In genomic region chr10:17257466-17258321, GRCh38 we compare ENCODE assay signal across 8 cellular contexts. TPM values are rescaled to one million over a fixed set of nuclear protein-coding genes. Genes with fewer than 3 reads are reported as not detected.
DNase-seq lines count a peak whose midpoint lies in the region; ATAC-seq and TF ChIP-seq lines count a peak whose summit lies in the region.

No MANE protein-coding gene starts in this region.

- DNase-seq in PC-3, result peak; percentile 63
- DNase-seq in activated T-helper 9 cell treated with anti-CD3 and anti-CD28 coated beads, Interleukin-2, amount 50 U/mL, for 16 hours (ENCODE audit: low read depth), result peak; percentile 13
- DNase-seq in foreskin fibroblast, result peak; percentile 62 to 88
- peak in 38 of 56 donors; percentile 2 to 40 (median 8) for DNase-seq in nucleus accumbens (lab: John Stamatoyannopoulos, UW)
- DNase-seq in uterus, result peak; percentile 41 to 65

- TF ChIP-seq CTCF in C4-2B (conservative IDR thresholded peaks at IDR 0.05), result peak; percentile 91
- peak; percentile 66 for TF ChIP-seq CTCF in PC-3 (conservative IDR thresholded peaks at IDR 0.05; ENCODE audit: low read depth, low read length)
- TF ChIP-seq CTCF in foreskin fibroblast (IDR thresholded peaks at IDR 0.05; ENCODE audit: low read depth, low read length), result peak; percentile 59
- TF ChIP-seq CTCF in uterus (IDR thresholded peaks at IDR 0.05), result peak; percentile 81 to 85 (median 82)

- intact Hi-C loops in PC-3 (cut with micrococcal nuclease), result loop anchor here (2.0 to 5.0 kb wide), 3 partner anchors 315 to 429 kb away; no protein-coding TSS in a partner anchor
- intact Hi-C loops in uterus (cut with DNase I; ENCODE audit: low total_unique reads), result loop anchor here (5.0 kb wide), 1 partner anchor 415 kb away; no protein-coding TSS in a partner anchor

- H3K27ac ChIP-seq in C4-2B, result no peak overlapping the region
- H3K27ac ChIP-seq in PC-3 (ENCODE audit: low read length), result no peak overlapping the region
- H3K27ac ChIP-seq in uterus, result peak overlapping the region in 1 of 2 donors; percentile 48

- H3K79me2 ChIP-seq in PC-3 (ENCODE audit: low read length), result no peaks in the 10 kb centered on the region

- POLR2A ChIA-PET in PC-3 (lab: Charles Lee; ENCODE audit: unreplicated experiment), result no interaction called here

- H3K4me3 ChIP-seq in PC-3 (ENCODE audit: low read length), result peak overlapping the region; percentile 35; the same call in 1 of the 2 replicates
- H3K4me3 ChIP-seq in foreskin fibroblast (ENCODE audit: low read depth in 1 of 2, low read length in 2 of 2), result peak overlapping the region; percentile 4 to 25
- no peak overlapping the region for H3K4me3 ChIP-seq in uterus

- H3K9me3 ChIP-seq in PC-3 (ENCODE audit: low read length), result no peaks in the 10 kb centered on the region
- peaks cover 0 to 10% of the 10 kb centered on the region in 2 donors for H3K9me3 ChIP-seq in uterus

- H4K20me1 ChIP-seq in PC-3 (ENCODE audit: low read length), result no peaks in the 10 kb centered on the region

- peak overlapping the region; percentile 62 for H2AFZ ChIP-seq in PC-3 (ENCODE audit: low read length)

- H3F3A ChIP-seq in PC-3 (ENCODE audit: low read length, unreplicated experiment), result no peaks in the 10 kb centered on the region

- no TSS peak for BruUV-seq in PC-3 (replicated peaks; lab: Mats Ljungman, UMichigan)

- 0 out of 2 replicates have a peak overlapping the region, but pooled peaks have one; percentile 28 for H3K9ac ChIP-seq in PC-3 (ENCODE audit: low read length)

- H3K36me3 ChIP-seq in PC-3 (ENCODE audit: low read depth, low read length), result no peaks in the 10 kb centered on the region
- no peaks in the 10 kb centered on the region for H3K36me3 ChIP-seq in uterus

- no peaks in the 10 kb centered on the region for H3K27me3 ChIP-seq in PC-3 (ENCODE audit: low read length)
- H3K27me3 ChIP-seq in uterus, result no peaks in the 10 kb centered on the region

- ATAC-seq in GM18867 (IDR thresholded peaks at IDR 0.05; ENCODE audit: unreplicated experiment), result peak; percentile 72
- peak; percentile 75 for ATAC-seq in HG03565 (IDR thresholded peaks at IDR 0.05; ENCODE audit: unreplicated experiment)
- peak; percentile 79 for ATAC-seq in PC-3

- H3K9me2 ChIP-seq in PC-3 (replicated peaks; ENCODE audit: low read length), result no peaks in the 10 kb centered on the region

- H3K4me1 ChIP-seq in PC-3 (ENCODE audit: insufficient read depth, low read length) (no peaks in the 10 kb centered on the region), uterus (no peaks in the 10 kb centered on the region)

- TF ChIP-seq POLR2A in uterus (IDR thresholded peaks at IDR 0.05), result no peak

- CTCF ChIA-PET in PC-3 (lab: Charles Lee), result no interaction called here

- H3K4me2 ChIP-seq in PC-3 (ENCODE audit: low read length), result peak overlapping the region; percentile 68

RNA-seq across cellular contexts. Expression of gene VIM, which starts 29.7 kb away (rescaled TPM):
- total RNA-seq in PC-3 (2014; rRNA removed) (469 and 506 TPM in 2 replicates), uterus (1,000 to 10,000 TPM; 1,892 to 2,495 (median 2,052) TPM)

RNA-seq across cellular contexts. Expression of gene TRDMT1, which starts 56.2 kb away (rescaled TPM):
- 1.3 and 2.0 TPM in 2 replicates for total RNA-seq in PC-3 (2014; rRNA removed)
- total RNA-seq in uterus, result 10 to 100 TPM in 3 of 4 donors, 1 to 10 TPM in 1; 2.6 to 25.4 (median 14.8) TPM

Comparison
In these comparisons a context has a peak if more than half of its experiments do, and no peak if none do; other contexts are left out.
1. DNase-seq: peak in every context shown above with its lines; median percentile 75 in foreskin fibroblast; 63 in PC-3; 53 in uterus; 13 in activated T-helper 9 cell treated with anti-CD3 and anti-CD28 coated beads, Interleukin-2, amount 50 U/mL, for 16 hours; 8 in nucleus accumbens.
2. H3K4me3 ChIP-seq: peak in PC-3 (single experiment) and foreskin fibroblast (2 of 2); none in uterus (0 of 2).
3. Peak in every context shown above with its lines, with median percentiles within 50 percentile points of each other: CTCF ChIP-seq and ATAC-seq.